In the genomic region with DNA sequence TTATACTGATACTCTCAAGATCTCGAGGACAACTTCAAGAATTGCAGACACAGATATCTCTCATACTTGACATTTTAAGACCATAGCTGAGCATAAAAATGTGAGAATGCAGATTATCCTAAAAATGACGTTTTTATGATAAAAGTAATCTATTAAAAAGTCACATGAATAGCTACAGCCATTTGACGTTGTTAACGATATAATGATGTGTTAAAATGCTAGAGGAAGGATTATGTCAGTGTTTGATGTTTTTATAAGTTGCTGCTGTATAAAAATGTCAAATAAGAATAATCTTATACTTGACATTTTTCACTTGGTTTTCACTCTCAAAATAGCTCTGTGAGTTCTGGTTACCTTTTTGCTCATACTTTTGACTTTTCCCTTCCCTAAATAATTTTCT, we compare ENCODE assay signal across 8 cellular contexts.
"Had no signal": no experiment of that assay in that cellular context is flagged by ENCODE, and none has a peak within 500 bp of the region (broad histone marks: within the 10 kb centered on the region; RNA-seq: fewer than 3 reads in every experiment).

No MANE protein-coding gene starts in this region.

- H3K9me3 ChIP-seq: HAP-1 had no signal

- H3K27ac ChIP-seq: GM23248, HL-60 had no signal

- H3K4me3 ChIP-seq: GM23248, HAP-1 had no signal

- H3K36me3 ChIP-seq: HAP-1 had no signal

- DNase-seq: GM23248, GOT3, H7, HFFc6, KBM-7 had no signal

- H2AFZ ChIP-seq: GM23248 had no signal

- FAIRE-seq: HepG2 had no signal
